In the genomic region with DNA sequence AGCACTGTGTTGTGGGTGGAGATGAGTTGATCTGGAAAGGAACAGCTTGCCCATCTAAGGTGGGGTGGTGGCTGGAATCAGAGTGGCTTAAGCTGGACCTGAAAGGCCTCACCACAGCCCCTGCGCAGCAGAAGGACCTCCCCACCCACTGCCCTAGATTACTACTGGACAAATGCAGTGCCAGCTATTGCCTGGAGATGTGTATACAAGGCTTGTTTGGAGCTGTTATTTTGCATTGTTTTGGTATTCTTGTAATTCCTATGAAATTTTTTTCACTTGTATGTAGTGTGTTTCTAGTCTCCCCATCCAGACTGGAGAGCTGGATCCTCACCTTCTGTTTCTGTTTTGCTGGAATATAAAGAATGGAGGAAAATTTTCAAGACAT, we compare ENCODE assay signal across 10 cellular contexts. TPM values are rescaled to one million over a fixed set of nuclear protein-coding genes. Genes with fewer than 3 reads are reported as not detected.
DNase-seq lines count a peak whose midpoint lies in the region; ATAC-seq and TF ChIP-seq lines count a peak whose summit lies in the region.
"Had no signal": no experiment of that assay in that cellular context is flagged by ENCODE, and none has a peak within 500 bp of the region (broad histone marks: within the 10 kb centered on the region; RNA-seq: fewer than 3 reads in every experiment).

No MANE protein-coding gene starts in this region.

- peaks cover 2% of the 10 kb centered on the region for H3K36me3 Mint-ChIP-seq in activated naive CD4-positive, alpha-beta T cell treated with anti-CD3 and anti-CD28 coated beads, Interleukin-2, amount 50 U/mL, for 24 hours
- no peaks in the 10 kb centered on the region for H3K36me3 Mint-ChIP-seq in activated naive CD4-positive, alpha-beta T cell treated with anti-CD3 and anti-CD28 coated beads, Interleukin-2, amount 50 U/mL, for 72 hours
- no peaks in the 10 kb centered on the region for H3K36me3 Mint-ChIP-seq in activated naive CD8-positive, alpha-beta T cell

- no peaks in the 10 kb centered on the region for H3K9me3 Mint-ChIP-seq in activated naive CD4-positive, alpha-beta T cell treated with anti-CD3 and anti-CD28 coated beads, Interleukin-2, amount 50 U/mL, for 24 hours
- H3K9me3 Mint-ChIP-seq in activated naive CD4-positive, alpha-beta T cell treated with anti-CD3 and anti-CD28 coated beads, Interleukin-2, amount 50 U/mL, for 72 hours = no peaks in the 10 kb centered on the region
- no peaks in the 10 kb centered on the region for H3K9me3 Mint-ChIP-seq in activated naive CD8-positive, alpha-beta T cell (ENCODE audit: low read depth)

- no peak for TF ChIP-seq CTCF in right lobe of liver (IDR thresholded peaks at IDR 0.05)
- no peak for TF ChIP-seq CTCF in tibial nerve (IDR thresholded peaks at IDR 0.05)
- TF ChIP-seq CTCF in GM20000 (IDR thresholded peaks at IDR 0.05; ENCODE audit: extremely low read depth, missing control alignments) = no peak

- H3K9me3 ChIP-seq in right lobe of liver (no peaks in the 10 kb centered on the region), tibial nerve (no peaks in the 10 kb centered on the region)

- WGBS in right lobe of liver (ENCODE audit: insufficient coverage, low coverage, low lambda C conversion rate, missing lambda C conversion rate) = 0% methylated on average over 1 of the region's 1 CpG
- WGBS in tibial nerve, 2 donors = 76 to 81% methylated on average over 1 of the region's 1 CpG

- peak overlapping the region in 2 of 3 donors; percentile 71 to 97 for H3K4me3 ChIP-seq in right lobe of liver
- H3K4me3 ChIP-seq in tibial nerve = no peak overlapping the region

- H3K27ac ChIP-seq in right lobe of liver (peak overlapping the region; percentile 9 to 83 (median 67)), tibial nerve (peak overlapping the region in 3 of 4 donors; percentile 83 to 96 (median 92))

- H3K36me3 ChIP-seq in right lobe of liver (peaks cover 0 to 9% (median 6%) of the 10 kb centered on the region in 4 donors), tibial nerve (peaks cover 0 to 6% (median 0%) of the 10 kb centered on the region in 3 donors)

- H3K4me1 ChIP-seq in right lobe of liver (peaks cover 0 to 16% (median 4%) of the 10 kb centered on the region in 4 donors), tibial nerve (peaks cover 0 to 37% (median 14%) of the 10 kb centered on the region in 4 donors)

- TF ChIP-seq POLR2A in right lobe of liver (IDR thresholded peaks at IDR 0.05) (no peak), tibial nerve (IDR thresholded peaks at IDR 0.05) (no peak)

- H3K27ac Mint-ChIP-seq in activated naive CD4-positive, alpha-beta T cell treated with anti-CD3 and anti-CD28 coated beads, Interleukin-2, amount 50 U/mL, for 24 hours = peak overlapping the region; percentile 44
- no peak overlapping the region for H3K27ac Mint-ChIP-seq in activated naive CD4-positive, alpha-beta T cell treated with anti-CD3 and anti-CD28 coated beads, Interleukin-2, amount 50 U/mL, for 72 hours
- H3K27ac Mint-ChIP-seq in activated naive CD8-positive, alpha-beta T cell = peak overlapping the region; percentile 24

- no peak for ATAC-seq in activated naive CD4-positive, alpha-beta T cell treated with anti-CD3 and anti-CD28 coated beads, Interleukin-2, amount 50 U/mL, for 72 hours
- ATAC-seq in right lobe of liver (no peak), GM18867 (IDR thresholded peaks at IDR 0.05; ENCODE audit: unreplicated experiment) (no peak), HG02870 (IDR thresholded peaks at IDR 0.05; ENCODE audit: unreplicated experiment) (no peak)

- intact Hi-C loops in right lobe of liver (cut with DNase I) = no loop called here

- H3K27me3 ChIP-seq in right lobe of liver (no peaks in the 10 kb centered on the region), tibial nerve (no peaks in the 10 kb centered on the region)

- H3K4me3 Mint-ChIP-seq in activated naive CD4-positive, alpha-beta T cell treated with anti-CD3 and anti-CD28 coated beads, Interleukin-2, amount 50 U/mL, for 24 hours = peak overlapping the region; percentile 79
- peak overlapping the region; percentile 84 for H3K4me3 Mint-ChIP-seq in activated naive CD8-positive, alpha-beta T cell

- no peak for DNase-seq in activated naive CD4-positive, alpha-beta T cell treated with anti-CD3 and anti-CD28 coated beads, Interleukin-2, amount 50 U/mL, for 72 hours (ENCODE audit: low spot score in 2 of 2)
- DNase-seq in right lobe of liver (no peak), tibial nerve (ENCODE audit: low spot score in 2 of 2) (no peak), GM20000 (ENCODE audit: low spot score) (no peak)
- DNase-seq: activated naive CD4-positive, alpha-beta T cell treated with anti-CD3 and anti-CD28 coated beads, Interleukin-2, amount 50 U/mL, for 16 hours; RPMI8226 had no signal

- peaks cover 35% of the 10 kb centered on the region for H3K4me1 Mint-ChIP-seq in activated naive CD4-positive, alpha-beta T cell treated with anti-CD3 and anti-CD28 coated beads, Interleukin-2, amount 50 U/mL, for 24 hours
- H3K4me1 Mint-ChIP-seq in activated naive CD8-positive, alpha-beta T cell (ENCODE audit: low read depth) = peaks cover 29% of the 10 kb centered on the region

- H3K27me3 Mint-ChIP-seq in activated naive CD4-positive, alpha-beta T cell treated with anti-CD3 and anti-CD28 coated beads, Interleukin-2, amount 50 U/mL, for 24 hours = no peaks in the 10 kb centered on the region
- no peaks in the 10 kb centered on the region for H3K27me3 Mint-ChIP-seq in activated naive CD8-positive, alpha-beta T cell

- TF ChIP-seq EP300 in tibial nerve (IDR thresholded peaks at IDR 0.05) = no peak

RNA-seq across cellular contexts. Expression of gene SLC30A1, which starts 1.3 kb away (rescaled TPM):
- 1 to 10 TPM; 1.3 to 2.4 TPM for total RNA-seq in activated naive CD4-positive, alpha-beta T cell treated with anti-CD3 and anti-CD28 coated beads, Interleukin-2, amount 50 U/mL, for 72 hours
- total RNA-seq in right lobe of liver (10 to 100 TPM; 23.2 to 72.9 (median 48.2) TPM), tibial nerve (10 to 100 TPM; 11.7 to 17.9 (median 16.9) TPM)

Comparison
In these comparisons a context has a peak if more than half of its experiments do, and no peak if none do; other contexts are left out.
1. H3K27ac Mint-ChIP-seq: peak in activated naive CD4-positive, alpha-beta T cell treated with anti-CD3 and anti-CD28 coated beads, Interleukin-2, amount 50 U/mL, for 24 hours (single experiment) and activated naive CD8-positive, alpha-beta T cell (single experiment); none in activated naive CD4-positive, alpha-beta T cell treated with anti-CD3 and anti-CD28 coated beads, Interleukin-2, amount 50 U/mL, for 72 hours (0 of 2).
2. H3K4me3 ChIP-seq: peak in right lobe of liver (2 of 3); none in tibial nerve (0 of 4).